In genomic region chr19:17390665-17391370, GRCh38 we compare ENCODE assay signal across 1 cellular context.
TF ChIP-seq lines count a peak whose summit lies in the region.

No MANE protein-coding gene starts in this region.

TF ChIP-seq in GM12878, 131 proteins besides CTCF, POLR2A, EP300 and RAD21 (continued from another document and continues in another):
- TF ChIP-seq, protein P1, sequence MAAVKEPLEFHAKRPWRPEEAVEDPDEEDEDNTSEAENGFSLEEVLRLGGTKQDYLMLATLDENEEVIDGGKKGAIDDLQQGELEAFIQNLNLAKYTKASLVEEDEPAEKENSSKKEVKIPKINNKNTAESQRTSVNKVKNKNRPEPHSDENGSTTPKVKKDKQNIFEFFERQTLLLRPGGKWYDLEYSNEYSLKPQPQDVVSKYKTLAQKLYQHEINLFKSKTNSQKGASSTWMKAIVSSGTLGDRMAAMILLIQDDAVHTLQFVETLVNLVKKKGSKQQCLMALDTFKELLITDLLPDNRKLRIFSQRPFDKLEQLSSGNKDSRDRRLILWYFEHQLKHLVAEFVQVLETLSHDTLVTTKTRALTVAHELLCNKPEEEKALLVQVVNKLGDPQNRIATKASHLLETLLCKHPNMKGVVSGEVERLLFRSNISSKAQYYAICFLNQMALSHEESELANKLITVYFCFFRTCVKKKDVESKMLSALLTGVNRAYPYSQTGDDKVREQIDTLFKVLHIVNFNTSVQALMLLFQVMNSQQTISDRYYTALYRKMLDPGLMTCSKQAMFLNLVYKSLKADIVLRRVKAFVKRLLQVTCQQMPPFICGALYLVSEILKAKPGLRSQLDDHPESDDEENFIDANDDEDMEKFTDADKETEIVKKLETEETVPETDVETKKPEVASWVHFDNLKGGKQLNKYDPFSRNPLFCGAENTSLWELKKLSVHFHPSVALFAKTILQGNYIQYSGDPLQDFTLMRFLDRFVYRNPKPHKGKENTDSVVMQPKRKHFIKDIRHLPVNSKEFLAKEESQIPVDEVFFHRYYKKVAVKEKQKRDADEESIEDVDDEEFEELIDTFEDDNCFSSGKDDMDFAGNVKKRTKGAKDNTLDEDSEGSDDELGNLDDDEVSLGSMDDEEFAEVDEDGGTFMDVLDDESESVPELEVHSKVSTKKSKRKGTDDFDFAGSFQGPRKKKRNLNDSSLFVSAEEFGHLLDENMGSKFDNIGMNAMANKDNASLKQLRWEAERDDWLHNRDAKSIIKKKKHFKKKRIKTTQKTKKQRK (IDR thresholded peaks at IDR 0.05; ENCODE audit: low read depth, low read length) = no peak
- TF ChIP-seq ZSCAN29 (IDR thresholded peaks at IDR 0.05) (no peak), PAX5 (IDR thresholded peaks at IDR 0.05; ENCODE audit: borderline replicate concordance, low read depth, low read length) (0 out of 2 replicates have a peak, but pooled peaks have one; percentile 14), RFX5 (IDR thresholded peaks at IDR 0.05; ENCODE audit: low read depth, low read length) (peak; percentile 61; the same call in 1 of the 2 replicates), YY1 (IDR thresholded peaks at IDR 0.05; ENCODE audit: low read depth, low read length) (peak; percentile 46; the same call in 1 of the 2 replicates), SMARCA5 (IDR thresholded peaks at IDR 0.05) (peak; percentile 64; the same call in 1 of the 2 replicates), SP1 (IDR thresholded peaks at IDR 0.05; ENCODE audit: low read depth, low read length) (peak; percentile 83), NBN (IDR thresholded peaks at IDR 0.05) (no peak), ESRRA (IDR thresholded peaks at IDR 0.05; ENCODE audit: low read length) (no peak), HDAC6 (IDR thresholded peaks at IDR 0.05; ENCODE audit: unreplicated experiment) (no peak), BHLHE40 (IDR thresholded peaks at IDR 0.05; ENCODE audit: borderline replicate concordance in 1 of 2, low read depth in 2 of 2, low read length in 1 of 2) (no peak; a peak in 1 of 4 replicates), CREB1 (IDR thresholded peaks at IDR 0.05; ENCODE audit: low read depth) (0 out of 2 replicates have a peak, but pooled peaks have one; percentile 18), PBX3 (IDR thresholded peaks at IDR 0.05; ENCODE audit: insufficient replicate concordance, low read depth, low read length) (peak; percentile 43), ZBED1 (IDR thresholded peaks at IDR 0.05; ENCODE audit: borderline replicate concordance) (no peak), NR2C1 (IDR thresholded peaks at IDR 0.05) (no peak), CBX3 (IDR thresholded peaks at IDR 0.05; ENCODE audit: borderline replicate concordance, low read depth) (no peak), KDM1A (IDR thresholded peaks at IDR 0.05; ENCODE audit: borderline replicate concordance) (no peak), NR2C2 (IDR thresholded peaks at IDR 0.05; ENCODE audit: borderline replicate concordance, control insufficient read depth, insufficient read length, low read depth) (no peak), FOXM1 (IDR thresholded peaks at IDR 0.05; ENCODE audit: low read depth, low read length) (no peak), RBBP5 (conservative IDR thresholded peaks at IDR 0.05) (no peak), EZH2 (IDR thresholded peaks at IDR 0.05; ENCODE audit: borderline replicate concordance, control insufficient read depth, low read depth, low read length) (no peak), TCF12 (IDR thresholded peaks at IDR 0.05; ENCODE audit: low read depth, low read length) (0 out of 2 replicates have a peak, but pooled peaks have one; percentile 17), PAX8 (IDR thresholded peaks at IDR 0.05) (no peak), ZNF207 (IDR thresholded peaks at IDR 0.05; ENCODE audit: borderline replicate concordance) (no peak), PML (IDR thresholded peaks at IDR 0.05; ENCODE audit: low read length) (no peak), IKZF1 (conservative IDR thresholded peaks at IDR 0.05) (peak; percentile 53), EED (IDR thresholded peaks at IDR 0.05; ENCODE audit: low read depth) (no peak), ZNF384 (IDR thresholded peaks at IDR 0.05; ENCODE audit: borderline replicate concordance, low read depth, low read length) (no peak), RELB (IDR thresholded peaks at IDR 0.05; ENCODE audit: low read depth) (no peak), TAF1 (IDR thresholded peaks at IDR 0.05; ENCODE audit: borderline replicate concordance, low read depth, low read length) (no peak), ZZZ3 (IDR thresholded peaks at IDR 0.05; ENCODE audit: control insufficient read depth, insufficient read length, low read depth) (no peak), CREM (IDR thresholded peaks at IDR 0.05; ENCODE audit: low read depth) (no peak), CBFB (IDR thresholded peaks at IDR 0.05; ENCODE audit: low read depth) (no peak), BACH1 (IDR thresholded peaks at IDR 0.05; ENCODE audit: borderline replicate concordance) (peak; percentile 71)
- TF ChIP-seq, protein P2, sequence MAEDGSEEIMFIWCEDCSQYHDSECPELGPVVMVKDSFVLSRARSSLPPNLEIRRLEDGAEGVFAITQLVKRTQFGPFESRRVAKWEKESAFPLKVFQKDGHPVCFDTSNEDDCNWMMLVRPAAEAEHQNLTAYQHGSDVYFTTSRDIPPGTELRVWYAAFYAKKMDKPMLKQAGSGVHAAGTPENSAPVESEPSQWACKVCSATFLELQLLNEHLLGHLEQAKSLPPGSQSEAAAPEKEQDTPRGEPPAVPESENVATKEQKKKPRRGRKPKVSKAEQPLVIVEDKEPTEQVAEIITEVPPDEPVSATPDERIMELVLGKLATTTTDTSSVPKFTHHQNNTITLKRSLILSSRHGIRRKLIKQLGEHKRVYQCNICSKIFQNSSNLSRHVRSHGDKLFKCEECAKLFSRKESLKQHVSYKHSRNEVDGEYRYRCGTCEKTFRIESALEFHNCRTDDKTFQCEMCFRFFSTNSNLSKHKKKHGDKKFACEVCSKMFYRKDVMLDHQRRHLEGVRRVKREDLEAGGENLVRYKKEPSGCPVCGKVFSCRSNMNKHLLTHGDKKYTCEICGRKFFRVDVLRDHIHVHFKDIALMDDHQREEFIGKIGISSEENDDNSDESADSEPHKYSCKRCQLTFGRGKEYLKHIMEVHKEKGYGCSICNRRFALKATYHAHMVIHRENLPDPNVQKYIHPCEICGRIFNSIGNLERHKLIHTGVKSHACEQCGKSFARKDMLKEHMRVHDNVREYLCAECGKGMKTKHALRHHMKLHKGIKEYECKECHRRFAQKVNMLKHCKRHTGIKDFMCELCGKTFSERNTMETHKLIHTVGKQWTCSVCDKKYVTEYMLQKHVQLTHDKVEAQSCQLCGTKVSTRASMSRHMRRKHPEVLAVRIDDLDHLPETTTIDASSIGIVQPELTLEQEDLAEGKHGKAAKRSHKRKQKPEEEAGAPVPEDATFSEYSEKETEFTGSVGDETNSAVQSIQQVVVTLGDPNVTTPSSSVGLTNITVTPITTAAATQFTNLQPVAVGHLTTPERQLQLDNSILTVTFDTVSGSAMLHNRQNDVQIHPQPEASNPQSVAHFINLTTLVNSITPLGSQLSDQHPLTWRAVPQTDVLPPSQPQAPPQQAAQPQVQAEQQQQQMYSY (CRISPR knock-in tag; IDR thresholded peaks at IDR 0.05) = no peak
- TF ChIP-seq, protein P3, sequence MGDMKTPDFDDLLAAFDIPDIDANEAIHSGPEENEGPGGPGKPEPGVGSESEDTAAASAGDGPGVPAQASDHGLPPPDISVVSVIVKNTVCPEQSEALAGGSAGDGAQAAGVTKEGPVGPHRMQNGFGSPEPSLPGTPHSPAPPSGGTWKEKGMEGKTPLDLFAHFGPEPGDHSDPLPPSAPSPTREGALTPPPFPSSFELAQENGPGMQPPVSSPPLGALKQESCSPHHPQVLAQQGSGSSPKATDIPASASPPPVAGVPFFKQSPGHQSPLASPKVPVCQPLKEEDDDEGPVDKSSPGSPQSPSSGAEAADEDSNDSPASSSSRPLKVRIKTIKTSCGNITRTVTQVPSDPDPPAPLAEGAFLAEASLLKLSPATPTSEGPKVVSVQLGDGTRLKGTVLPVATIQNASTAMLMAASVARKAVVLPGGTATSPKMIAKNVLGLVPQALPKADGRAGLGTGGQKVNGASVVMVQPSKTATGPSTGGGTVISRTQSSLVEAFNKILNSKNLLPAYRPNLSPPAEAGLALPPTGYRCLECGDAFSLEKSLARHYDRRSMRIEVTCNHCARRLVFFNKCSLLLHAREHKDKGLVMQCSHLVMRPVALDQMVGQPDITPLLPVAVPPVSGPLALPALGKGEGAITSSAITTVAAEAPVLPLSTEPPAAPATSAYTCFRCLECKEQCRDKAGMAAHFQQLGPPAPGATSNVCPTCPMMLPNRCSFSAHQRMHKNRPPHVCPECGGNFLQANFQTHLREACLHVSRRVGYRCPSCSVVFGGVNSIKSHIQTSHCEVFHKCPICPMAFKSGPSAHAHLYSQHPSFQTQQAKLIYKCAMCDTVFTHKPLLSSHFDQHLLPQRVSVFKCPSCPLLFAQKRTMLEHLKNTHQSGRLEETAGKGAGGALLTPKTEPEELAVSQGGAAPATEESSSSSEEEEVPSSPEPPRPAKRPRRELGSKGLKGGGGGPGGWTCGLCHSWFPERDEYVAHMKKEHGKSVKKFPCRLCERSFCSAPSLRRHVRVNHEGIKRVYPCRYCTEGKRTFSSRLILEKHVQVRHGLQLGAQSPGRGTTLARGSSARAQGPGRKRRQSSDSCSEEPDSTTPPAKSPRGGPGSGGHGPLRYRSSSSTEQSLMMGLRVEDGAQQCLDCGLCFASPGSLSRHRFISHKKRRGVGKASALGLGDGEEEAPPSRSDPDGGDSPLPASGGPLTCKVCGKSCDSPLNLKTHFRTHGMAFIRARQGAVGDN (IDR thresholded peaks at IDR 0.05) = peak; percentile 21; the same call in 1 of the 2 replicates
- TF ChIP-seq, protein P4, sequence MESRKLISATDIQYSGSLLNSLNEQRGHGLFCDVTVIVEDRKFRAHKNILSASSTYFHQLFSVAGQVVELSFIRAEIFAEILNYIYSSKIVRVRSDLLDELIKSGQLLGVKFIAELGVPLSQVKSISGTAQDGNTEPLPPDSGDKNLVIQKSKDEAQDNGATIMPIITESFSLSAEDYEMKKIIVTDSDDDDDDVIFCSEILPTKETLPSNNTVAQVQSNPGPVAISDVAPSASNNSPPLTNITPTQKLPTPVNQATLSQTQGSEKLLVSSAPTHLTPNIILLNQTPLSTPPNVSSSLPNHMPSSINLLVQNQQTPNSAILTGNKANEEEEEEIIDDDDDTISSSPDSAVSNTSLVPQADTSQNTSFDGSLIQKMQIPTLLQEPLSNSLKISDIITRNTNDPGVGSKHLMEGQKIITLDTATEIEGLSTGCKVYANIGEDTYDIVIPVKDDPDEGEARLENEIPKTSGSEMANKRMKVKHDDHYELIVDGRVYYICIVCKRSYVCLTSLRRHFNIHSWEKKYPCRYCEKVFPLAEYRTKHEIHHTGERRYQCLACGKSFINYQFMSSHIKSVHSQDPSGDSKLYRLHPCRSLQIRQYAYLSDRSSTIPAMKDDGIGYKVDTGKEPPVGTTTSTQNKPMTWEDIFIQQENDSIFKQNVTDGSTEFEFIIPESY (IDR thresholded peaks at IDR 0.05) = no peak
- TF ChIP-seq, protein P5, sequence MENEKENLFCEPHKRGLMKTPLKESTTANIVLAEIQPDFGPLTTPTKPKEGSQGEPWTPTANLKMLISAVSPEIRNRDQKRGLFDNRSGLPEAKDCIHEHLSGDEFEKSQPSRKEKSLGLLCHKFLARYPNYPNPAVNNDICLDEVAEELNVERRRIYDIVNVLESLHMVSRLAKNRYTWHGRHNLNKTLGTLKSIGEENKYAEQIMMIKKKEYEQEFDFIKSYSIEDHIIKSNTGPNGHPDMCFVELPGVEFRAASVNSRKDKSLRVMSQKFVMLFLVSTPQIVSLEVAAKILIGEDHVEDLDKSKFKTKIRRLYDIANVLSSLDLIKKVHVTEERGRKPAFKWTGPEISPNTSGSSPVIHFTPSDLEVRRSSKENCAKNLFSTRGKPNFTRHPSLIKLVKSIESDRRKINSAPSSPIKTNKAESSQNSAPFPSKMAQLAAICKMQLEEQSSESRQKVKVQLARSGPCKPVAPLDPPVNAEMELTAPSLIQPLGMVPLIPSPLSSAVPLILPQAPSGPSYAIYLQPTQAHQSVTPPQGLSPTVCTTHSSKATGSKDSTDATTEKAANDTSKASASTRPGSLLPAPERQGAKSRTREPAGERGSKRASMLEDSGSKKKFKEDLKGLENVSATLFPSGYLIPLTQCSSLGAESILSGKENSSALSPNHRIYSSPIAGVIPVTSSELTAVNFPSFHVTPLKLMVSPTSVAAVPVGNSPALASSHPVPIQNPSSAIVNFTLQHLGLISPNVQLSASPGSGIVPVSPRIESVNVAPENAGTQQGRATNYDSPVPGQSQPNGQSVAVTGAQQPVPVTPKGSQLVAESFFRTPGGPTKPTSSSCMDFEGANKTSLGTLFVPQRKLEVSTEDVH (IDR thresholded peaks at IDR 0.05; ENCODE audit: low read depth, partially characterized antibody) = no peak
